Comparison of ENCODE assay signal across 17 cellular contexts in genomic region chr14:32405856-32406255, GRCh38.
"Had no signal": no experiment of that assay in that cellular context is flagged by ENCODE, and none has a peak within 500 bp of the region (broad histone marks: within the 10 kb centered on the region; RNA-seq: fewer than 3 reads in every experiment).

No MANE protein-coding gene starts in this region.

- H3K9me3 Mint-ChIP-seq: activated naive CD4-positive, alpha-beta T cell treated with anti-CD3 and anti-CD28 coated beads, Interleukin-2, amount 50 U/mL, for 72 hours; brain; dendritic cell treated with granulocyte-macrophage colony-stimulating factor and Interleukin-4, amounts not matched to agents 40 ng/mL and 50 ng/mL, for 4 days had no signal

- H3K4me3 ChIP-seq: esophagus squamous epithelium, thyroid gland, uterus had no signal

- H3K27ac ChIP-seq: esophagus squamous epithelium, parathyroid adenoma, thyroid gland, uterus had no signal

- H3K9me3 ChIP-seq: esophagus squamous epithelium, thyroid gland, uterus had no signal

- H3K4me3 Mint-ChIP-seq: brain; dendritic cell treated with granulocyte-macrophage colony-stimulating factor and Interleukin-4, amounts not matched to agents 40 ng/mL and 50 ng/mL, for 4 days had no signal

- H3K4me1 ChIP-seq: parathyroid adenoma, uterus had no signal

- H3K27me3 Mint-ChIP-seq: brain; dendritic cell treated with granulocyte-macrophage colony-stimulating factor and Interleukin-4, amounts not matched to agents 40 ng/mL and 50 ng/mL, for 4 days had no signal

- H3K36me3 Mint-ChIP-seq: activated naive CD4-positive, alpha-beta T cell treated with anti-CD3 and anti-CD28 coated beads, Interleukin-2, amount 50 U/mL, for 72 hours had no signal

- ATAC-seq: activated CD4-positive, CD25-positive, alpha-beta regulatory T cell treated with anti-CD3 and anti-CD28 coated beads, Interleukin-2, amount 50 U/mL, for 24 hours; activated naive CD4-positive, alpha-beta T cell treated with anti-CD3 and anti-CD28 coated beads, Interleukin-2, amount 50 U/mL, for 72 hours had no signal

- H3K27ac Mint-ChIP-seq: activated naive CD4-positive, alpha-beta T cell treated with anti-CD3 and anti-CD28 coated beads, Interleukin-2, amount 50 U/mL, for 72 hours; dendritic cell treated with granulocyte-macrophage colony-stimulating factor and Interleukin-4, amounts not matched to agents 40 ng/mL and 50 ng/mL, for 4 days had no signal

- DNase-seq: activated CD4-positive, alpha-beta T cell treated with anti-CD3 and anti-CD28 coated beads, Interleukin-2, amount 50 U/mL, for 4 hours; activated T-cell treated with anti-CD3 and anti-CD28 coated beads, Interleukin-2, amount 50 U/mL, for 1 hour; amygdala; esophagus squamous epithelium; foreskin fibroblast; head of caudate nucleus; kidney; retina; small intestine; T-helper 2 cell; thyroid gland; uterus had no signal

- H3K27me3 ChIP-seq: esophagus squamous epithelium, thyroid gland, uterus had no signal

- H3K36me3 ChIP-seq: esophagus squamous epithelium, thyroid gland, uterus had no signal
